In the genomic region with DNA sequence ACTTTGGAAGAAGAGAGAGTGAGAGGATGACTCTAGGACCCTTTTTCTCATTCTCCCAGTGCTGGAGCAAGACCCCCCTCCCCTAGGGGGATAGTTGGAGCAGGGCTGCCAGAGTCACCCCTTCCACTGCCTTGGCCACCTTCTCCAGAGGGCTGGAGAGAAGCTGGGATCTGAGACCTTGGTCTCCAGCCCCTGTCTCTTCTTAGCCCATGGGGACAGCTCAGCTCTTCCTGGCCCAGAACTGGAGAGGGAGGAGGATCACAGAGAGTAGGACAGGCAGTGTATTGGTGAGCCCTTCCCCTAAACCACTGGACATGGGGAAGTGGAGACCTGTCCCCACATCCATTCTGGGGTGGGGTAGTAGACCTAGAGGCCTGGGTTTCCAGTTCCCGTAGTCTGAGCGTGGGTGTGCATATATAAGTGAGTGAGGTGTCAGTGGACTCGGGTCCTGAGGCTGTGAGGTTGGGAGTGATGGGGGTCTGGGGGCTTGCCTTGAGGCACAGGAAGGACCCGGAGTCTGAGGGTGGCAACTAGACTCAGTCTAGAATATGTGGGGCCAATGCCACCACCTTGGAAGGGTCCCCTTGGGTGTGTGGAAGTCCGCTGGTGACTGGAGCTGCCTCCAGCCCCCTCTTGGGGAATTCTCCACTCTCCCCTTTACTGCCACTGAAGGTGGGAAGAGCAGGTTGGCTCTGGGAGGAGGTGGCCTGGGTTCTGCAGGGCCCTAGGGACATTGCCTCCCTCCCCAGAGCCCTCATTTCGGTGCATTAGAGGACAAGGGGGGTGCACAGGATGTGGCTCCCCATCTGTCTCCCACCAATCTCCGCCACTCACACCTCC, we compare ENCODE assay signal across 8 cellular contexts. TPM values are rescaled to one million over a fixed set of nuclear protein-coding genes. Genes with fewer than 3 reads are reported as not detected.
DNase-seq lines count a peak whose midpoint lies in the region; ATAC-seq and TF ChIP-seq lines count a peak whose summit lies in the region.

No MANE protein-coding gene starts in this region.

- TF ChIP-seq CTCF in AG04450 (IDR thresholded peaks at IDR 0.05; ENCODE audit: low read depth, low read length): no peak
- TF ChIP-seq CTCF in PC-9 (conservative IDR thresholded peaks at IDR 0.05): no peak
- no peak for TF ChIP-seq CTCF in natural killer cell (IDR thresholded peaks at IDR 0.05)

- no peaks in the 10 kb centered on the region for H3K9me3 Mint-ChIP-seq in effector memory CD8-positive, alpha-beta T cell
- H3K9me3 Mint-ChIP-seq in natural killer cell: no peaks in the 10 kb centered on the region

- peaks cover 38% of the 10 kb centered on the region for H3K79me2 ChIP-seq in PC-9 (ENCODE audit: low read depth)

- intact Hi-C loops in PC-9 (cut with micrococcal nuclease; ENCODE audit: unreplicated experiment): no loop called here
- intact Hi-C loops in natural killer cell (cut with micrococcal nuclease): no loop called here

- peak overlapping the region; percentile 96 to 97 for H3K27ac Mint-ChIP-seq in effector memory CD8-positive, alpha-beta T cell
- peak overlapping the region; percentile 89 to 97 for H3K27ac Mint-ChIP-seq in natural killer cell

- no peaks in the 10 kb centered on the region for H3K27me3 Mint-ChIP-seq in effector memory CD8-positive, alpha-beta T cell
- no peaks in the 10 kb centered on the region for H3K27me3 Mint-ChIP-seq in natural killer cell (ENCODE audit: low read depth in 2 of 2)

- peak; percentile 26 for ATAC-seq in effector memory CD8-positive, alpha-beta T cell (replicated peaks)
- ATAC-seq in natural killer cell (peak; percentile 10 to 29 (median 15)), HG03354 (IDR thresholded peaks at IDR 0.05; ENCODE audit: poor library complexity, severe bottlenecking, unreplicated experiment) (no peak)

- H3K27ac ChIP-seq in AG04450 (ENCODE audit: low read depth, low read length): peak overlapping the region; percentile 61
- no peak overlapping the region for H3K27ac ChIP-seq in PC-9

- no peak overlapping the region for H2AFZ ChIP-seq in PC-9

- peaks cover 12% of the 10 kb centered on the region; the same call in 1 of the 2 replicates for H3K4me1 ChIP-seq in PC-9 (replicated peaks; ENCODE audit: insufficient read depth)

- CTCF ChIA-PET in AG04450 (lab: Charles Lee): interaction anchor here (0.8 to 1.9 kb wide), 3 partner anchors 10 to 70 kb away, joined by 3 to 9 read pairs (median 7); no protein-coding TSS in a partner anchor
- CTCF ChIA-PET in PC-9 (lab: Charles Lee): interaction anchor here (0.6 to 0.7 kb wide), 2 partner anchors 165 to 238 kb away, joined by 3 read pairs; no protein-coding TSS in a partner anchor

- H3K27me3 ChIP-seq in AG04450 (ENCODE audit: control insufficient read depth, insufficient read depth, low read length): no peaks in the 10 kb centered on the region
- H3K27me3 ChIP-seq in PC-9 (ENCODE audit: insufficient read depth, low read depth): no peaks in the 10 kb centered on the region

- peaks cover 60 to 76% of the 10 kb centered on the region in 2 donors for H3K4me1 Mint-ChIP-seq in effector memory CD8-positive, alpha-beta T cell (ENCODE audit: low read depth in 2 of 2)
- peaks cover 70 to 93% of the 10 kb centered on the region in 2 donors for H3K4me1 Mint-ChIP-seq in natural killer cell

- DNase-seq in AG04450 (ENCODE audit: low read depth, low spot score) (no peak), PC-9 (no peak), natural killer cell (no peak), DMS114 treated with DMSO at 0.1 percent for 48 hours (lab: John Stamatoyannopoulos, UW; ENCODE audit: unreplicated experiment) (no peak), NCI-H226 (no peak), NCI-H2081 (lab: John Stamatoyannopoulos, UW) (no peak)
- peak in 1 of 3 experiments; percentile 55 for DNase-seq in effector memory CD8-positive, alpha-beta T cell

- peaks cover 21% of the 10 kb centered on the region for H3F3A ChIP-seq in PC-9 (ENCODE audit: insufficient read depth, low read depth)

- no peaks in the 10 kb centered on the region for H3K9me2 ChIP-seq in PC-9 (ENCODE audit: insufficient read depth)

- BruUV-seq in PC-9 (replicated peaks; lab: Mats Ljungman, UMichigan): TSS peak; percentile 16

- POLR2A ChIA-PET in AG04450 (lab: Yijun Ruan, JAX): interaction anchor here (0.7 to 1.9 kb wide), 4 partner anchors 32 to 1344 kb away, joined by 3 to 8 read pairs (median 6); a partner anchor contains a TSS
- POLR2A ChIA-PET in PC-9 (lab: Charles Lee; ENCODE audit: unreplicated experiment): no interaction called here

- H3K36me3 Mint-ChIP-seq in effector memory CD8-positive, alpha-beta T cell (ENCODE audit: insufficient read depth): peaks cover 93% of the 10 kb centered on the region
- H3K36me3 Mint-ChIP-seq in natural killer cell: no peaks in the 10 kb centered on the region

- no peaks in the 10 kb centered on the region; the same call in 1 of the 2 replicates for H3K9me3 ChIP-seq in AG04450 (ENCODE audit: control insufficient read depth, insufficient read depth, low read length)
- H3K9me3 ChIP-seq in PC-9 (ENCODE audit: insufficient read depth, low read depth): no peaks in the 10 kb centered on the region

- H3K4me3 Mint-ChIP-seq in effector memory CD8-positive, alpha-beta T cell: peak overlapping the region; percentile 71 to 79
- peak overlapping the region; percentile 83 for H3K4me3 Mint-ChIP-seq in natural killer cell

- H4K20me1 ChIP-seq in PC-9 (ENCODE audit: insufficient read depth): no peaks in the 10 kb centered on the region; the same call in 1 of the 2 replicates

- peak overlapping the region; percentile 79 for H3K4me3 ChIP-seq in AG04450 (ENCODE audit: low read depth, low read length)
- H3K4me3 ChIP-seq in PC-9: no peak overlapping the region; the same call in 1 of the 2 replicates

- peak overlapping the region; percentile 47; the same call in 1 of the 2 replicates for H3K4me2 ChIP-seq in PC-9

- no peaks in the 10 kb centered on the region for H3K36me3 ChIP-seq in PC-9 (ENCODE audit: low read depth)

RNA-seq across cellular contexts. Expression of a gene that starts 20.0 kb away (rescaled TPM):
- polyA plus RNA-seq in AG04450 (2011; rRNA removed): 0.41 and 0.97 TPM in 2 replicates
- polyA minus RNA-seq in AG04450 (2011; rRNA and poly(A)+ RNA removed): 0.39 TPM in 1 of 2 replicates, not detected in the other
- total RNA-seq in PC-9 (2021) (not detected in 2 replicates), natural killer cell (not detected)

RNA-seq across cellular contexts. Expression of a gene that starts 35.6 kb away (rescaled TPM):
- 4.9 and 7.5 TPM in 2 replicates for polyA plus RNA-seq in AG04450 (2011; rRNA removed)
- polyA minus RNA-seq in AG04450 (2011; rRNA and poly(A)+ RNA removed): 9.7 and 10.2 TPM in 2 replicates
- 21.5 and 21.8 TPM in 2 replicates for total RNA-seq in PC-9 (2021)
- 10 to 100 TPM; 75.9 to 94.6 (median 79.1) TPM for total RNA-seq in natural killer cell

RNA-seq across cellular contexts. Expression of a gene that starts 56.9 kb away (rescaled TPM):
- polyA plus RNA-seq in AG04450 (2011; rRNA removed): 8.6 and 9.1 TPM in 2 replicates
- polyA minus RNA-seq in AG04450 (2011; rRNA and poly(A)+ RNA removed): 4.9 and 5.8 TPM in 2 replicates
- 37.8 and 44.9 TPM in 2 replicates for total RNA-seq in PC-9 (2021)
- total RNA-seq in natural killer cell: 1 to 10 TPM; 3.4 to 4.9 (median 3.8) TPM
